In genomic region chr2:29196792-29197788, GRCh38 we compare ENCODE assay signal across 8 cellular contexts.
DNase-seq lines count a peak whose midpoint lies in the region; ATAC-seq and TF ChIP-seq lines count a peak whose summit lies in the region.

No MANE protein-coding gene starts in this region.

- H3K9me3 ChIP-seq in neuronal stem cell (replicated peaks in 1 of 2; ENCODE audit: control insufficient read depth in 2 of 2, insufficient read depth in 1 of 2, low read depth in 1 of 2, low read length in 2 of 2) (no peaks in the 10 kb centered on the region), suprapubic skin (no peaks in the 10 kb centered on the region)

- H3K27ac Mint-ChIP-seq in activated T-cell treated with anti-CD3 and anti-CD28 coated beads, Interleukin-2, amount 50 U/mL, for 24 hours, result no peak overlapping the region

- no peaks in the 10 kb centered on the region for H3K9me3 Mint-ChIP-seq in activated T-cell treated with anti-CD3 and anti-CD28 coated beads, Interleukin-2, amount 50 U/mL, for 24 hours

- no peak overlapping the region for H2BK120ac ChIP-seq in neuronal stem cell (ENCODE audit: low read depth, low read length)

- H3K36me3 ChIP-seq in neuronal stem cell (replicated peaks in 1 of 2; ENCODE audit: control insufficient read depth in 2 of 2, insufficient read depth in 2 of 2, low read length in 2 of 2) (peaks cover 0 to 25% of the 10 kb centered on the region in 2 donors), suprapubic skin (peaks cover 3% of the 10 kb centered on the region)

- H3K27me3 ChIP-seq in neuronal stem cell (ENCODE audit: control insufficient read depth in 3 of 3, insufficient read depth in 3 of 3, low read depth in 1 of 3, low read length in 3 of 3), result no peaks in the 10 kb centered on the region
- no peaks in the 10 kb centered on the region for H3K27me3 ChIP-seq in suprapubic skin

- no peak overlapping the region for H3K27ac ChIP-seq in neuronal stem cell (replicated peaks; ENCODE audit: low read length)
- H3K27ac ChIP-seq in suprapubic skin, result no peak overlapping the region

- no peak overlapping the region for H3K4me3 ChIP-seq in GM12865 (ENCODE audit: low read depth, low read length)
- H3K4me3 ChIP-seq in neuronal stem cell (ENCODE audit: low read length in 2 of 2), result no peak overlapping the region
- H3K4me3 ChIP-seq in suprapubic skin, result no peak overlapping the region

- H3K18ac ChIP-seq in neuronal stem cell (ENCODE audit: low read length), result no peak overlapping the region

- TF ChIP-seq POLR2A in suprapubic skin (IDR thresholded peaks at IDR 0.05) (no peak), GM18505 (IDR thresholded peaks at IDR 0.05; ENCODE audit: borderline replicate concordance, extremely low read depth, insufficient read depth, insufficient read length) (no peak)

- H3K23ac ChIP-seq in neuronal stem cell (ENCODE audit: low read depth, low read length, poor library complexity), result no peak overlapping the region

- no peak overlapping the region for H2BK5ac ChIP-seq in neuronal stem cell (ENCODE audit: low read length)

- H3K79me1 ChIP-seq in neuronal stem cell (ENCODE audit: low read depth, low read length), result no peaks in the 10 kb centered on the region

- H4K8ac ChIP-seq in neuronal stem cell (ENCODE audit: low read depth, low read length), result no peak overlapping the region

- no peak overlapping the region for H2BK15ac ChIP-seq in neuronal stem cell (ENCODE audit: low read length)

- H2AK5ac ChIP-seq in neuronal stem cell (ENCODE audit: low read depth, low read length), result no peak overlapping the region

- H3K4ac ChIP-seq in neuronal stem cell (ENCODE audit: low read length), result no peak overlapping the region

- no peaks in the 10 kb centered on the region for H3K36me3 Mint-ChIP-seq in activated T-cell treated with anti-CD3 and anti-CD28 coated beads, Interleukin-2, amount 50 U/mL, for 24 hours (ENCODE audit: low read depth)

- H3K27me3 Mint-ChIP-seq in activated T-cell treated with anti-CD3 and anti-CD28 coated beads, Interleukin-2, amount 50 U/mL, for 24 hours, result no peaks in the 10 kb centered on the region

- peak; percentile 81 for DNase-seq in GM12865 (ENCODE audit: low read depth)
- DNase-seq in HuH-7.5 (ENCODE audit: low spot score), result peak; percentile 55
- DNase-seq in OCI-M1 (lab: John Stamatoyannopoulos, UW), result peak; percentile 69
- DNase-seq in activated T-cell treated with anti-CD3 and anti-CD28 coated beads, Interleukin-2, amount 50 U/mL, for 24 hours, result peak; percentile 82
- peak; percentile 48 for DNase-seq in fibroblast of peridontal ligament (ENCODE audit: extremely low read depth)
- DNase-seq in neuronal stem cell (ENCODE audit: low spot score), result peak; percentile 72
- no peak for DNase-seq in suprapubic skin (ENCODE audit: low spot score in 2 of 2)

- no peak overlapping the region for H4K91ac ChIP-seq in neuronal stem cell (ENCODE audit: low read depth, low read length, poor library complexity)

- peaks cover 0 to 1% of the 10 kb centered on the region in 2 donors for H3K4me1 ChIP-seq in neuronal stem cell (ENCODE audit: control insufficient read depth in 2 of 2, insufficient read depth in 1 of 2, low read depth in 1 of 2, low read length in 2 of 2)
- peaks cover 7% of the 10 kb centered on the region for H3K4me1 ChIP-seq in suprapubic skin

- WGBS in neuronal stem cell (ENCODE audit: extremely low coverage in 2 of 2, insufficient read length in 2 of 2, insufficient replicate concordance in 1 of 2), 2 donors, result no CpG with 5 or more reads among the region's 14 CpGs
- WGBS in suprapubic skin, result 34% methylated on average over 14 of the region's 14 CpGs

- TF ChIP-seq CTCF in GM12865 (IDR thresholded peaks at IDR 0.05; ENCODE audit: insufficient read depth, low read depth, low read length, missing control alignments), result peak; percentile 88
- peak; percentile 65 to 76 for TF ChIP-seq CTCF in suprapubic skin (IDR thresholded peaks at IDR 0.05)

- H3K9ac ChIP-seq in neuronal stem cell (ENCODE audit: low read depth, low read length, poor library complexity), result no peak overlapping the region

- no peak for ATAC-seq in GM18505 (IDR thresholded peaks at IDR 0.05; ENCODE audit: unreplicated experiment)

- no peak overlapping the region for H2BK12ac ChIP-seq in neuronal stem cell (ENCODE audit: low read length)

- H3K4me1 Mint-ChIP-seq in activated T-cell treated with anti-CD3 and anti-CD28 coated beads, Interleukin-2, amount 50 U/mL, for 24 hours (ENCODE audit: low read depth), result peaks cover 2% of the 10 kb centered on the region

- no peak overlapping the region for H3K4me2 ChIP-seq in neuronal stem cell (ENCODE audit: insufficient read depth, low read length, poor library complexity, severe bottlenecking)

- TF ChIP-seq EP300 in suprapubic skin (IDR thresholded peaks at IDR 0.05), result no peak

- no peak overlapping the region for H3K4me3 Mint-ChIP-seq in activated T-cell treated with anti-CD3 and anti-CD28 coated beads, Interleukin-2, amount 50 U/mL, for 24 hours

- H3K14ac ChIP-seq in neuronal stem cell (ENCODE audit: low read length), result no peak overlapping the region

- no peak overlapping the region for H2AFZ ChIP-seq in neuronal stem cell (ENCODE audit: low read length)

Comparison
In these comparisons a context has a peak if more than half of its experiments do, and no peak if none do; other contexts are left out.
1. DNase-seq: peak in GM12865 (single experiment), HuH-7.5 (single experiment), OCI-M1 (single experiment), activated T-cell treated with anti-CD3 and anti-CD28 coated beads, Interleukin-2, amount 50 U/mL, for 24 hours (single experiment), fibroblast of peridontal ligament (single experiment) and neuronal stem cell (single experiment); none in suprapubic skin (0 of 2).